Comparison of ENCODE assay signal across 21 cellular contexts in genomic region chr1:147897030-147897756, GRCh38. TPM values are rescaled to one million over a fixed set of nuclear protein-coding genes. Genes with fewer than 3 reads are reported as not detected.
A peak's percentile ranks its signal among the peaks of the same experiment; 100 is the strongest.
DNase-seq lines count a peak whose midpoint lies in the region; ATAC-seq and TF ChIP-seq lines count a peak whose summit lies in the region.
"Had no signal": no experiment of that assay in that cellular context is flagged by ENCODE, and none has a peak within 500 bp of the region (broad histone marks: within the 10 kb centered on the region; RNA-seq: fewer than 3 reads in every experiment).

No MANE protein-coding gene starts in this region.

- no peaks in the 10 kb centered on the region for H4K20me1 ChIP-seq in GM23338 (replicated peaks; ENCODE audit: insufficient read depth)

- H3K14ac ChIP-seq in neuronal stem cell (ENCODE audit: low read length), result no peak overlapping the region

- H3K18ac ChIP-seq in neuronal stem cell (ENCODE audit: low read length), result peak overlapping the region; percentile 33

- no peak overlapping the region for H2BK15ac ChIP-seq in neuronal stem cell (ENCODE audit: low read length)

- H2BK5ac ChIP-seq in neuronal stem cell (ENCODE audit: low read length), result no peak overlapping the region

- H3K9me2 ChIP-seq in GM23338 (ENCODE audit: insufficient read depth), result no peaks in the 10 kb centered on the region

- H3K36me3 Mint-ChIP-seq in GM23338 (ENCODE audit: low read depth) (no peaks in the 10 kb centered on the region), Calu3 (ENCODE audit: insufficient read depth, unreplicated experiment) (no peaks in the 10 kb centered on the region)
- H3K36me3 Mint-ChIP-seq: activated naive CD8-positive, alpha-beta T cell treated with anti-CD3 and anti-CD28 coated beads, Interleukin-2, amount 10 ng/mL, durations not matched to agents 7 days and 5 days had no signal

- H3F3A ChIP-seq in GM23338 (replicated peaks; ENCODE audit: low read depth), result no peaks in the 10 kb centered on the region

- CTCF ChIA-PET in Calu3 (lab: Charles Lee), result interaction anchor here (0.5 kb wide), 2 partner anchors 193 to 265 kb away, joined by 3 to 6 read pairs; no protein-coding TSS in a partner anchor

- DNase-seq in GM23338 (ENCODE audit: low spot score) (no peak), NCI-H1105 treated with DMSO at 0.1 percent for 48 hours (lab: John Stamatoyannopoulos, UW) (peak; percentile 63), cerebellum (ENCODE audit: low spot score) (peak; percentile 13), neuronal stem cell (ENCODE audit: low spot score) (peak; percentile 65), Calu3 (no peak), DMS53 treated with DMSO at 0.1 percent for 48 hours (lab: John Stamatoyannopoulos, UW; ENCODE audit: unreplicated experiment) (no peak)
- DNase-seq: activated CD4-positive, alpha-beta T cell treated with anti-CD3 and anti-CD28 coated beads for 36 hours; activated naive CD8-positive, alpha-beta T cell treated with anti-CD3 and anti-CD28 coated beads, Interleukin-2, amount 10 ng/mL, durations not matched to agents 7 days and 5 days; brain microvascular endothelial cell; cortex of kidney; EL; KG1; NCI-H1048; NCI-H2171; occipital lobe; sigmoid colon; stimulated activated naive CD4-positive, alpha-beta T cell treated with Interleukin-2 at 50 U/mL for 16 hours had no signal

- no peaks in the 10 kb centered on the region for H3K27me3 ChIP-seq in GM23338 (ENCODE audit: insufficient read depth)
- peaks cover 0 to 11% (median 3%) of the 10 kb centered on the region in 3 experiments for H3K27me3 ChIP-seq in neuronal stem cell (ENCODE audit: control insufficient read depth in 3 of 3, insufficient read depth in 3 of 3, low read depth in 1 of 3, low read length in 3 of 3)
- H3K27me3 ChIP-seq: brain microvascular endothelial cell, sigmoid colon, tibial nerve had no signal

- H2AFZ ChIP-seq in GM23338 (0 out of 2 replicates have a peak overlapping the region, but pooled peaks have one; percentile 9), neuronal stem cell (ENCODE audit: low read length) (no peak overlapping the region)

- H2BK120ac ChIP-seq in neuronal stem cell (ENCODE audit: low read depth, low read length), result no peak overlapping the region

- H3K4me3 ChIP-seq in GM23338 (no peak overlapping the region), neuronal stem cell (ENCODE audit: low read length in 2 of 2) (no peak overlapping the region)
- H3K4me3 ChIP-seq: sigmoid colon, tibial nerve had no signal

- H3K4ac ChIP-seq in neuronal stem cell (ENCODE audit: low read length), result no peak overlapping the region

- H3K4me3 Mint-ChIP-seq in GM23338 (no peak overlapping the region), Calu3 (ENCODE audit: low read depth, unreplicated experiment) (no peak overlapping the region)
- H3K4me3 Mint-ChIP-seq: activated CD4-positive, alpha-beta T cell treated with anti-CD3 and anti-CD28 coated beads for 36 hours; activated naive CD8-positive, alpha-beta T cell treated with anti-CD3 and anti-CD28 coated beads, Interleukin-2, amount 10 ng/mL, durations not matched to agents 7 days and 5 days; activated T-helper 17 cell treated with anti-CD3 and anti-CD28 coated beads, Interleukin-2, amount 50 U/mL, for 72 hours had no signal

- no peak overlapping the region for H3K9ac ChIP-seq in neuronal stem cell (ENCODE audit: low read depth, low read length, poor library complexity)

- H3K27ac Mint-ChIP-seq in GM23338 (no peak overlapping the region), Calu3 (ENCODE audit: unreplicated experiment) (no peak overlapping the region)
- H3K27ac Mint-ChIP-seq: activated CD4-positive, alpha-beta T cell treated with anti-CD3 and anti-CD28 coated beads for 36 hours; activated naive CD8-positive, alpha-beta T cell treated with anti-CD3 and anti-CD28 coated beads, Interleukin-2, amount 10 ng/mL, durations not matched to agents 7 days and 5 days; activated T-helper 17 cell treated with anti-CD3 and anti-CD28 coated beads, Interleukin-2, amount 50 U/mL, for 72 hours had no signal

- no peak overlapping the region for H2AK5ac ChIP-seq in neuronal stem cell (ENCODE audit: low read depth, low read length)

- WGBS in neuronal stem cell (ENCODE audit: extremely low coverage in 2 of 2, insufficient read length in 2 of 2, insufficient replicate concordance in 1 of 2), 2 donors, result no CpG with 5 or more reads among the region's 8 CpGs

- H2BK12ac ChIP-seq in neuronal stem cell (ENCODE audit: low read length), result peak overlapping the region; percentile 14

- H3K36me3 ChIP-seq in GM23338 (ENCODE audit: insufficient read depth) (no peaks in the 10 kb centered on the region), neuronal stem cell (replicated peaks in 1 of 2; ENCODE audit: control insufficient read depth in 2 of 2, insufficient read depth in 2 of 2, low read length in 2 of 2) (no peaks in the 10 kb centered on the region)
- H3K36me3 ChIP-seq: brain microvascular endothelial cell, sigmoid colon, tibial nerve had no signal

- no peak overlapping the region for H3K27ac ChIP-seq in GM23338 (ENCODE audit: low read depth)
- H3K27ac ChIP-seq in neuronal stem cell (replicated peaks; ENCODE audit: low read length), result peak overlapping the region; percentile 27
- H3K27ac ChIP-seq: brain microvascular endothelial cell, sigmoid colon, tibial nerve had no signal

- no peak for TF ChIP-seq CTCF in GM23338 (conservative IDR thresholded peaks at IDR 0.05; ENCODE audit: low read depth in 2 of 2)
- no peak for TF ChIP-seq CTCF in Calu3 (IDR thresholded peaks at IDR 0.05; ENCODE audit: unreplicated experiment)

- H4K8ac ChIP-seq in neuronal stem cell (ENCODE audit: low read depth, low read length), result no peak overlapping the region

- H3K79me2 ChIP-seq in GM23338 (replicated peaks; ENCODE audit: insufficient read depth), result no peaks in the 10 kb centered on the region

- no TSS peak for BruUV-seq in Calu3 (replicated peaks; lab: Mats Ljungman, UMichigan)

- H4K91ac ChIP-seq in neuronal stem cell (ENCODE audit: low read depth, low read length, poor library complexity), result no peak overlapping the region

- no peaks in the 10 kb centered on the region for H3K79me1 ChIP-seq in neuronal stem cell (ENCODE audit: low read depth, low read length)

- peaks cover 8% of the 10 kb centered on the region; the same call in 2 of the 3 replicates for H3K4me1 Mint-ChIP-seq in GM23338
- H3K4me1 Mint-ChIP-seq in Calu3 (ENCODE audit: low read depth, unreplicated experiment), result peaks cover 20% of the 10 kb centered on the region
- H3K4me1 Mint-ChIP-seq: activated CD4-positive, alpha-beta T cell treated with anti-CD3 and anti-CD28 coated beads for 36 hours; activated naive CD8-positive, alpha-beta T cell treated with anti-CD3 and anti-CD28 coated beads, Interleukin-2, amount 10 ng/mL, durations not matched to agents 7 days and 5 days; activated T-helper 17 cell treated with anti-CD3 and anti-CD28 coated beads, Interleukin-2, amount 50 U/mL, for 72 hours had no signal

- H3K4me2 ChIP-seq in GM23338 (no peak overlapping the region), neuronal stem cell (ENCODE audit: insufficient read depth, low read length, poor library complexity, severe bottlenecking) (no peak overlapping the region)

- H3K9me3 Mint-ChIP-seq in GM23338 (no peaks in the 10 kb centered on the region), Calu3 (ENCODE audit: low read depth, unreplicated experiment) (no peaks in the 10 kb centered on the region)
- H3K9me3 Mint-ChIP-seq: activated naive CD8-positive, alpha-beta T cell treated with anti-CD3 and anti-CD28 coated beads, Interleukin-2, amount 10 ng/mL, durations not matched to agents 7 days and 5 days; activated T-helper 17 cell treated with anti-CD3 and anti-CD28 coated beads, Interleukin-2, amount 50 U/mL, for 72 hours had no signal

- H3K4me1 ChIP-seq in GM23338 (ENCODE audit: insufficient read depth), result no peaks in the 10 kb centered on the region
- peaks cover 15 to 17% of the 10 kb centered on the region in 2 donors for H3K4me1 ChIP-seq in neuronal stem cell (ENCODE audit: control insufficient read depth in 2 of 2, insufficient read depth in 1 of 2, low read depth in 1 of 2, low read length in 2 of 2)
- H3K4me1 ChIP-seq: sigmoid colon had no signal

- intact Hi-C loops in Calu3 (cut with micrococcal nuclease; ENCODE audit: unreplicated experiment), result no loop called here

- H3K27me3 Mint-ChIP-seq in GM23338 (ENCODE audit: insufficient read depth, low read depth, poor library complexity) (peaks cover 8% of the 10 kb centered on the region), Calu3 (ENCODE audit: unreplicated experiment) (peaks cover 29% of the 10 kb centered on the region)
- H3K27me3 Mint-ChIP-seq: activated CD4-positive, alpha-beta T cell treated with anti-CD3 and anti-CD28 coated beads for 36 hours had no signal

- no peak overlapping the region for H3K23ac ChIP-seq in neuronal stem cell (ENCODE audit: low read depth, low read length, poor library complexity)

- ATAC-seq in GM23338 (no peak), GM21447 (IDR thresholded peaks at IDR 0.05; ENCODE audit: unreplicated experiment) (no peak)
- ATAC-seq: activated CD4-positive, alpha-beta T cell treated with anti-CD3 and anti-CD28 coated beads for 36 hours; activated T-helper 17 cell treated with anti-CD3 and anti-CD28 coated beads, Interleukin-2, amount 50 U/mL, for 72 hours had no signal

- no peaks in the 10 kb centered on the region for H3K9me3 ChIP-seq in neuronal stem cell (replicated peaks in 1 of 2; ENCODE audit: control insufficient read depth in 2 of 2, insufficient read depth in 1 of 2, low read depth in 1 of 2, low read length in 2 of 2)
- H3K9me3 ChIP-seq: sigmoid colon, tibial nerve had no signal

RNA-seq across cellular contexts. Expression of gene GJA8, which starts 5.4 kb away (rescaled TPM):
- total RNA-seq in GM23338 (2014; rRNA removed; shearing (Covaris generic)), result not detected in 2 replicates
- polyA plus RNA-seq in GM23338 (2016; fragmentation: Nextera tagmentation; extraction: Ambion mirVana), result not detected in 2 replicates
- total RNA-seq in cerebellum, result not detected
- polyA plus RNA-seq in neuronal stem cell (2013, experiment 1 of 2), result not detected
- polyA plus RNA-seq in neuronal stem cell (2013, experiment 2 of 2), result not detected
- not detected in 2 replicates for total RNA-seq in Calu3 (2022)
- total RNA-seq: activated CD4-positive, alpha-beta T cell treated with anti-CD3 and anti-CD28 coated beads for 36 hours; activated naive CD8-positive, alpha-beta T cell treated with anti-CD3 and anti-CD28 coated beads, Interleukin-2, amount 10 ng/mL, durations not matched to agents 7 days and 5 days; activated T-helper 17 cell treated with anti-CD3 and anti-CD28 coated beads, Interleukin-2, amount 50 U/mL, for 72 hours; fibroblast of villous mesenchyme; occipital lobe; sigmoid colon; tibial nerve had no signal
- polyA plus RNA-seq: sigmoid colon had no signal

RNA-seq across cellular contexts. Expression of gene GPR89B, which starts 31.0 kb away (rescaled TPM):
- 25.7 and 27.7 TPM in 2 replicates for total RNA-seq in GM23338 (2014; rRNA removed; shearing (Covaris generic))
- polyA plus RNA-seq in GM23338 (2016; fragmentation: Nextera tagmentation; extraction: Ambion mirVana), result 25.7 and 30.5 TPM in 2 replicates
- total RNA-seq in cerebellum (21.1 TPM), Calu3 (2022) (22.1 and 24.0 TPM in 2 replicates)
- 23.1 TPM for polyA plus RNA-seq in neuronal stem cell (2013, experiment 1 of 2)
- polyA plus RNA-seq in neuronal stem cell (2013, experiment 2 of 2), result 22.2 TPM

Comparison
In these comparisons a context has a peak if more than half of its experiments do, and no peak if none do; other contexts are left out.
1. DNase-seq: peak in NCI-H1105 treated with DMSO at 0.1 percent for 48 hours (single experiment), cerebellum (single experiment) and neuronal stem cell (single experiment); none in GM23338 (single experiment), Calu3 (single experiment) and DMS53 treated with DMSO at 0.1 percent for 48 hours (single experiment).